In the genomic region with DNA sequence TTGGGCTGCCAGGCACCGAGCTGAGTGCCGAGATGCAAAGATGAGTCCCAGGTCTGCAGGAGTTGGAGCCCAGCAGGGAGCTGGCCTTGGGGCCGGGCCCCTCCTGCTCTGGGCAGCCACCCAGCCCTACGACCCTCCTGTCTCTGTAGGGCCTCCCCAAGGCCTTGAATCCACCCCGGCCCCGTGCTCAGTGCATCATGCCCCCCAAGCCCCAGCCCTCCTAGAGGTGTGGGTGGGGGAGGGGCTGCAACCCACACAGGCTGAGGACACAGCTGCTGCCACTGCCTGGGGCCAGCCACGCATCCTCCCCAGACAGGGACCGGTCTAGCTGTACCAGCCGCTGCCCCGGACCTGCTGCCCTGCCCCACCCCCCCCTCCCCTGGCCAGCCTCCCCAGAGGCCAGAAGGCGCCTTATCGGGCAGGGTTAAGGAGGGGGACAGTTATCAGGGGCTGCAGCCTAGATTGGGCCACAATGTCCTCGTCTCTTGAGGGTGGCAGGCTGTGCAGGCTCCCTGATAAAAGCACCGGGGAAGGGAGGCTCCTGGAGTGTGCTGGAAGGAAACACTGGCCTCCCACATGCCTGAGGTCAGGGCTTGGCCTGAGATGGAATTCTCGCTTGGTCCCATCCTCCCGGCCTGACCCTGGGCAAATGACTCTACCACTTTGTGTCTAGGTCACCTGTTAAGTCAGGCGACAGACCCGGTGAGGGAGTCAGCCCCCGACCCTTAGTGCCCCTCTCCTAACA, we compare ENCODE assay signal across 10 cellular contexts. TPM values are rescaled to one million over a fixed set of nuclear protein-coding genes. Genes with fewer than 3 reads are reported as not detected.
A peak's percentile ranks its signal among the peaks of the same experiment; 100 is the strongest.
DNase-seq lines count a peak whose midpoint lies in the region; FAIRE-seq and TF ChIP-seq lines count a peak whose summit lies in the region.
"Had no signal": no experiment of that assay in that cellular context is flagged by ENCODE, and none has a peak within 500 bp of the region (broad histone marks: within the 10 kb centered on the region; RNA-seq: fewer than 3 reads in every experiment).

No MANE protein-coding gene starts in this region.

- H3K4me1 ChIP-seq in cardiac muscle cell (ENCODE audit: low read depth), result peaks cover 41% of the 10 kb centered on the region

- no peaks in the 10 kb centered on the region for H3K27me3 ChIP-seq in cardiac muscle cell
- H3K27me3 ChIP-seq: tibial nerve had no signal

- FAIRE-seq in RCC 7860 (lab: Jason Lieb, UNC), result no peak

- no peak overlapping the region for H3K4me3 ChIP-seq in cardiac muscle cell

- H3K27ac ChIP-seq in cardiac muscle cell (peak overlapping the region; percentile 27), temporal lobe (ENCODE audit: low read depth, low read length) (peak overlapping the region; percentile 25)

- TF ChIP-seq CTCF in cardiac muscle cell (IDR thresholded peaks at IDR 0.05; ENCODE audit: low read depth, low read length), result no peak

- DNase-seq in RCC 7860 (ENCODE audit: low spot score) (peak; percentile 29), cardiac muscle cell (ENCODE audit: low read depth in 1 of 2, low spot score in 1 of 2) (peak in 1 of 2 donors; percentile 51), DMS53 treated with DMSO at 0.1 percent for 48 hours (lab: John Stamatoyannopoulos, UW; ENCODE audit: unreplicated experiment) (no peak)
- DNase-seq in activated T-cell treated with anti-CD3 and anti-CD28 coated beads, Interleukin-2, amount 50 U/mL, for 48 hours, result no peak
- DNase-seq: activated CD4-positive, alpha-beta T cell treated with anti-CD3 and anti-CD28 coated beads, Interleukin-2, amount 50 U/mL, for 4 hours; NCI-H526 treated with DMSO at 0.1 percent for 48 hours had no signal

- no peaks in the 10 kb centered on the region for H3K9me3 ChIP-seq in cardiac muscle cell (ENCODE audit: low read depth)
- H3K9me3 ChIP-seq: tibial nerve had no signal

- peaks cover 3% of the 10 kb centered on the region for H3K36me3 ChIP-seq in cardiac muscle cell

RNA-seq across cellular contexts. Expression of a gene that starts 2.1 kb away (rescaled TPM):
- total RNA-seq in cardiac muscle cell, result 20.9 and 28.4 TPM in 2 replicates
- polyA plus RNA-seq in cardiac muscle cell, result 25.8 and 39.3 TPM in 2 replicates
- not detected for total RNA-seq in temporal lobe

RNA-seq across cellular contexts. Expression of a gene that starts 21.6 kb away (rescaled TPM):
- total RNA-seq in cardiac muscle cell, result 53.5 and 67.5 TPM in 2 replicates
- 61.5 and 78.3 TPM in 2 replicates for polyA plus RNA-seq in cardiac muscle cell
- 27.8 TPM for total RNA-seq in temporal lobe

RNA-seq across cellular contexts. Expression of a gene that starts 22.4 kb away (rescaled TPM):
- total RNA-seq in cardiac muscle cell (0.09 TPM in 1 of 2 replicates, not detected in the other), temporal lobe (not detected)
- 0.56 and 0.71 TPM in 2 replicates for polyA plus RNA-seq in cardiac muscle cell
- total RNA-seq: dermis microvascular lymphatic vessel endothelial cell, lung microvascular endothelial cell, tibial nerve had no signal

Comparison
In these comparisons a context has a peak if more than half of its experiments do, and no peak if none do; other contexts are left out.
1. RNA of a gene that starts 2.1 kb away (total RNA-seq): 20.9 to 28.4 TPM in cardiac muscle cell; not detected in temporal lobe (single experiment); every median in the first group is over 10 times any median in the second.